Comparison of ENCODE assay signal across 16 cellular contexts in the genomic region with DNA sequence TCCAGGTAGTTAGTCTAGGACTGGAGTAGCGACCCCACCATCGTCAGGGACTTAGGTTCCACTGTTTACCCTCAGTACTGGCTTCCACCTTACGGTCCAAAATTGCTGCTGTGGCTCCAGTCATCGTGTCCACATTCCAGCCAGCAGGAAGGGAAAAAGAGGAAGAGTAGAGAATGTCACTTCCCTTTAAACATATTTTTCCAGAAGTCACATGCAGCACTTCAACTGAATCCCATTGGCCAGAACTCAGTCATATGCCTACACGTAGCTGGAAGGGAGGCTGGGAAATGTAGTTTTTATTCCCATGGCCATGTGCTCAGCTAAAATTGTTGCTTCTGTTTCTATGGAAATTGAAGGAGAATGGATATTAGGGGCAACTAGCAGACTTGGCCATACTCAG.
DNase-seq lines count a peak whose midpoint lies in the region; ATAC-seq lines count a peak whose summit lies in the region.
"Had no signal": no experiment of that assay in that cellular context is flagged by ENCODE, and none has a peak within 500 bp of the region (broad histone marks: within the 10 kb centered on the region; RNA-seq: fewer than 3 reads in every experiment).

No MANE protein-coding gene starts in this region.

- DNase-seq in NCI-H2227 (lab: John Stamatoyannopoulos, UW; ENCODE audit: unreplicated experiment) (peak; percentile 14), NCI-H2227 treated with DMSO at 0.1 percent for 48 hours (lab: John Stamatoyannopoulos, UW) (no peak), ELR (ENCODE audit: low read depth) (peak; percentile 32), NCI-H82 (lab: John Stamatoyannopoulos, UW) (peak; percentile 66), left lobe of liver (ENCODE audit: low spot score) (no peak)
- DNase-seq in stimulated activated effector memory CD8-positive, alpha-beta T cell treated with anti-CD3 and anti-CD28 coated beads, Interleukin-12 subunit alpha, Interleukin-12 subunit beta, amount 100 ng/mL, for 72 hours (ENCODE audit: low spot score in 2 of 2) = no peak
- DNase-seq: activated CD4-positive, alpha-beta memory T cell treated with anti-CD3 and anti-CD28 coated beads for 36 hours; cortex of kidney; left lung; NCI-H446 treated with DMSO at 0.1 percent for 48 hours; nucleus accumbens; retina; T-cell had no signal

- no peak overlapping the region for H3K27ac Mint-ChIP-seq in stimulated activated effector memory CD8-positive, alpha-beta T cell treated with anti-CD3 and anti-CD28 coated beads, Interleukin-12 subunit alpha, Interleukin-12 subunit beta, amount 100 ng/mL, for 72 hours
- H3K27ac Mint-ChIP-seq: activated CD4-positive, alpha-beta memory T cell treated with anti-CD3 and anti-CD28 coated beads for 36 hours; activated naive CD8-positive, alpha-beta T cell had no signal

- H3K4me3 Mint-ChIP-seq in stimulated activated effector memory CD8-positive, alpha-beta T cell treated with anti-CD3 and anti-CD28 coated beads, Interleukin-12 subunit alpha, Interleukin-12 subunit beta, amount 100 ng/mL, for 72 hours = no peak overlapping the region
- H3K4me3 Mint-ChIP-seq: activated CD4-positive, alpha-beta memory T cell treated with anti-CD3 and anti-CD28 coated beads for 36 hours; activated naive CD8-positive, alpha-beta T cell; T-cell had no signal

- ATAC-seq in left lobe of liver = peak; percentile 45
- ATAC-seq in GM18519 (IDR thresholded peaks at IDR 0.05; ENCODE audit: low FRiP score, unreplicated experiment) = no peak
- ATAC-seq in GM21737 (IDR thresholded peaks at IDR 0.05; ENCODE audit: unreplicated experiment) = no peak
- ATAC-seq in stimulated activated effector memory CD8-positive, alpha-beta T cell treated with anti-CD3 and anti-CD28 coated beads, Interleukin-12 subunit alpha, Interleukin-12 subunit beta, amount 100 ng/mL, for 72 hours = no peak
- ATAC-seq: left lung, T-cell had no signal

- H3K9me3 Mint-ChIP-seq in stimulated activated effector memory CD8-positive, alpha-beta T cell treated with anti-CD3 and anti-CD28 coated beads, Interleukin-12 subunit alpha, Interleukin-12 subunit beta, amount 100 ng/mL, for 72 hours = no peaks in the 10 kb centered on the region

- peaks cover 17% of the 10 kb centered on the region for H3K4me1 Mint-ChIP-seq in stimulated activated effector memory CD8-positive, alpha-beta T cell treated with anti-CD3 and anti-CD28 coated beads, Interleukin-12 subunit alpha, Interleukin-12 subunit beta, amount 100 ng/mL, for 72 hours

- no peaks in the 10 kb centered on the region for H3K36me3 Mint-ChIP-seq in stimulated activated effector memory CD8-positive, alpha-beta T cell treated with anti-CD3 and anti-CD28 coated beads, Interleukin-12 subunit alpha, Interleukin-12 subunit beta, amount 100 ng/mL, for 72 hours
- H3K36me3 Mint-ChIP-seq: activated CD4-positive, alpha-beta memory T cell treated with anti-CD3 and anti-CD28 coated beads for 36 hours had no signal

Comparison
In these comparisons a context has a peak if more than half of its experiments do, and no peak if none do; other contexts are left out.
1. DNase-seq: peak in NCI-H2227 (single experiment), ELR (single experiment) and NCI-H82 (single experiment); none in NCI-H2227 treated with DMSO at 0.1 percent for 48 hours (single experiment), left lobe of liver (single experiment) and stimulated activated effector memory CD8-positive, alpha-beta T cell treated with anti-CD3 and anti-CD28 coated beads, Interleukin-12 subunit alpha, Interleukin-12 subunit beta, amount 100 ng/mL, for 72 hours (0 of 2).